In the genomic region with DNA sequence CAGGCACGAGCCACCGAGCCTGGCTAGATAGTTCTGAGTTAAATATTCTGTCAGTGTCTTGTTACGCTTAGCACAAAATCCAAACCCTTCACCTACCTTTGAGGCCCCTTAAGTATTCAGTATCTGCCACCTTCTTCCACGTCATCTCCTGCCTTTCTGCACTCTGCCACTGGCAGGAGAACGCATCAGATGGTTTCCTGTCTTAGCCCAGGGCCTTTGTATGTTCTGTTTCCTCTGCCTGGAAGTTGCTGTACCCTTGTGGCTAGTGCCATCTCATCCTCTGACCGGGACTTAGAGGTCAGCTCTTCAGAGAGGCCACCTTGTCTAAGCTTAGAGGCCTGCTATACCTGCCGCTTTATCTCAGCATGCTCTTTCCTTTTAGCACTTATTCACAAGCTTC, we compare ENCODE assay signal across 19 cellular contexts.
A peak's percentile ranks its signal among the peaks of the same experiment; 100 is the strongest.
DNase-seq lines count a peak whose midpoint lies in the region; ATAC-seq and TF ChIP-seq lines count a peak whose summit lies in the region.
"Had no signal": no experiment of that assay in that cellular context is flagged by ENCODE, and none has a peak within 500 bp of the region (broad histone marks: within the 10 kb centered on the region; RNA-seq: fewer than 3 reads in every experiment).

No MANE protein-coding gene starts in this region.

- H3K9me3 ChIP-seq in T-helper 17 cell (ENCODE audit: control insufficient read depth, low read length, poor library complexity, severe bottlenecking) (no peaks in the 10 kb centered on the region), suprapubic skin (no peaks in the 10 kb centered on the region)
- H3K9me3 ChIP-seq: thoracic aorta had no signal

- 75% methylated on average over 7 of the region's 7 CpGs for WGBS in suprapubic skin

- ATAC-seq in activated naive CD4-positive, alpha-beta T cell treated with anti-CD3 and anti-CD28 coated beads, Interleukin-2, amount 50 U/mL, for 72 hours = peak in 1 of 2 donors; percentile 21
- ATAC-seq in T-helper 17 cell = no peak
- no peak for ATAC-seq in GM19455 (IDR thresholded peaks at IDR 0.05; ENCODE audit: unreplicated experiment)
- ATAC-seq: activated naive CD8-positive, alpha-beta T cell treated with anti-CD3 and anti-CD28 coated beads, Interleukin-2, amount 50 U/mL, for 24 hours had no signal

- TF ChIP-seq CTCF in suprapubic skin (IDR thresholded peaks at IDR 0.05) = no peak

- no peak for TF ChIP-seq EP300 in suprapubic skin (IDR thresholded peaks at IDR 0.05)

- no peaks in the 10 kb centered on the region for H3K27me3 ChIP-seq in suprapubic skin
- H3K27me3 ChIP-seq: dorsolateral prefrontal cortex had no signal

- H3K4me1 ChIP-seq in suprapubic skin = peaks cover 33% of the 10 kb centered on the region

- H3K27ac Mint-ChIP-seq in activated naive CD4-positive, alpha-beta T cell treated with anti-CD3 and anti-CD28 coated beads, Interleukin-2, amount 50 U/mL, for 72 hours = peak overlapping the region; percentile 2 to 84
- H3K27ac Mint-ChIP-seq in T-helper 17 cell (peak overlapping the region; percentile 85), immature natural killer cell (peak overlapping the region in 5 of 6 donors; percentile 28 to 90 (median 83))
- H3K27ac Mint-ChIP-seq: activated naive CD8-positive, alpha-beta T cell treated with anti-CD3 and anti-CD28 coated beads, Interleukin-2, amount 50 U/mL, for 24 hours had no signal

- H3K27me3 Mint-ChIP-seq in T-helper 17 cell (no peaks in the 10 kb centered on the region), immature natural killer cell (ENCODE audit: low read depth in 3 of 3) (peaks cover 0 to 4% (median 0%) of the 10 kb centered on the region in 3 donors)
- H3K27me3 Mint-ChIP-seq: activated B cell treated with CpG ODN at 0.5 μM for 24 hours; activated naive CD8-positive, alpha-beta T cell treated with anti-CD3 and anti-CD28 coated beads, Interleukin-2, amount 50 U/mL, for 24 hours; CD4-positive, CD25-positive, alpha-beta regulatory T cell had no signal

- H3K4me3 Mint-ChIP-seq in T-helper 17 cell (no peak overlapping the region), immature natural killer cell (peak overlapping the region in 2 of 5 donors; percentile 10 to 23)
- H3K4me3 Mint-ChIP-seq: activated B cell treated with CpG ODN at 0.5 μM for 24 hours; activated naive CD8-positive, alpha-beta T cell treated with anti-CD3 and anti-CD28 coated beads, Interleukin-2, amount 50 U/mL, for 24 hours; CD4-positive, CD25-positive, alpha-beta regulatory T cell had no signal

- peak overlapping the region; percentile 53 for H3K27ac ChIP-seq in suprapubic skin
- H3K27ac ChIP-seq: thoracic aorta had no signal

- TF ChIP-seq POLR2A in suprapubic skin (IDR thresholded peaks at IDR 0.05) = no peak

- H3K4me1 Mint-ChIP-seq in T-helper 17 cell (peaks cover 16% of the 10 kb centered on the region), immature natural killer cell (peaks cover 34% of the 10 kb centered on the region in 2 donors)

- H3K36me3 ChIP-seq in suprapubic skin = no peaks in the 10 kb centered on the region
- H3K36me3 ChIP-seq: thoracic aorta had no signal

- H3K36me3 Mint-ChIP-seq in activated naive CD4-positive, alpha-beta T cell treated with anti-CD3 and anti-CD28 coated beads, Interleukin-2, amount 50 U/mL, for 72 hours = peaks cover 14 to 68% of the 10 kb centered on the region in 2 donors
- H3K36me3 Mint-ChIP-seq in T-helper 17 cell (ENCODE audit: low read depth) (peaks cover 9% of the 10 kb centered on the region), immature natural killer cell (peaks cover 0 to 13% (median 7%) of the 10 kb centered on the region in 3 donors)

- no peak for DNase-seq in activated naive CD4-positive, alpha-beta T cell treated with anti-CD3 and anti-CD28 coated beads, Interleukin-2, amount 50 U/mL, for 72 hours (ENCODE audit: low spot score in 2 of 2)
- DNase-seq in activated naive CD4-positive, alpha-beta T cell treated with Interleukin-2 at 50 U/mL for 16 hours = no peak
- DNase-seq in T-helper 17 cell (no peak), immature natural killer cell (no peak), suprapubic skin (ENCODE audit: low spot score in 2 of 2) (no peak), NCI-H1092 (lab: John Stamatoyannopoulos, UW) (no peak)
- DNase-seq in activated T-cell treated with anti-CD3 and anti-CD28 coated beads, Interleukin-2, amount 50 U/mL, for 1 hour = no peak
- DNase-seq: activated B cell treated with CpG ODN at 0.5 μM for 24 hours; activated naive CD8-positive, alpha-beta T cell treated with anti-CD3 and anti-CD28 coated beads, Interleukin-2, amount 50 U/mL, for 24 hours; CD4-positive, CD25-positive, alpha-beta regulatory T cell; DMS79; dorsolateral prefrontal cortex; NCI-H146; NCI-H748 treated with DMSO at 0.1 percent for 48 hours; OCI-M1; SIG-M5; stimulated activated CD4-positive, alpha-beta T cell treated with anti-CD3 and anti-CD28 coated beads, Interleukin-4, amount 100 ng/mL, for 1 hour had no signal

- H3K4me3 ChIP-seq in suprapubic skin = no peak overlapping the region
- H3K4me3 ChIP-seq: dorsolateral prefrontal cortex, thoracic aorta had no signal

- H3K9me3 Mint-ChIP-seq in activated naive CD4-positive, alpha-beta T cell treated with anti-CD3 and anti-CD28 coated beads, Interleukin-2, amount 50 U/mL, for 72 hours = no peaks in the 10 kb centered on the region
- H3K9me3 Mint-ChIP-seq in immature natural killer cell = no peaks in the 10 kb centered on the region
- H3K9me3 Mint-ChIP-seq: activated B cell treated with CpG ODN at 0.5 μM for 24 hours; activated naive CD8-positive, alpha-beta T cell treated with anti-CD3 and anti-CD28 coated beads, Interleukin-2, amount 50 U/mL, for 24 hours; CD4-positive, CD25-positive, alpha-beta regulatory T cell had no signal
